ENCODE assay signal across 8 cellular contexts in the genomic region with DNA sequence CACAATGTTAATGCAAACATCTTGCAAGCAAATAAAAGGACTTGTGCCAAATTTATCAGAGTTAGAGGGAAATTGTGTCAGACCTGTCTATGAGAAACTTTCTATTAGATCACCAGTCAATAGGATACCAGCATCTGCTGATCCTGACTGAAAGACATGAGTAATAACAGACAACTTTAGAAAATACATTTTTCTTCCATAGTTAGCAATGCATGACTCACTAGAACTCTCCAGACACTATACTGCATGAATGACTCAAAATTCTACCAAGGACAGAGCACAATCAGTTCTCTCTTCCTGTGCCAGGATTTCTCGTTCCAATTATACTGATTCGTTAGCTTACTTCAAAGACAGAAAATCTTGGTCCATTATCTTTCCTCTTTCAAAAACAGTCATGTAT.
A peak's percentile ranks its signal among the peaks of the same experiment; 100 is the strongest.
DNase-seq lines count a peak whose midpoint lies in the region; ATAC-seq and TF ChIP-seq lines count a peak whose summit lies in the region.

No MANE protein-coding gene starts in this region.

- TF ChIP-seq CTCF in mammary epithelial cell (conservative IDR thresholded peaks at IDR 0.05 in 1 of 2, IDR thresholded peaks at IDR 0.05 in 1 of 2; ENCODE audit: extremely low read depth in 1 of 2, insufficient read depth in 1 of 2, low read depth in 1 of 2, low read length in 2 of 2), result no peak

- no peaks in the 10 kb centered on the region for H3K36me3 Mint-ChIP-seq in stimulated activated memory B cell treated with anti-CD40 and anti-IgM and Interleukin-4, amounts not matched to agents 10 μg/mL and 1 μg/mL and 100 μg/mL, for 72 hours

- 0% methylated on average over 2 of the region's 2 CpGs for WGBS in mammary epithelial cell (ENCODE audit: low coverage, missing lambda C conversion rate)

- H3K9ac ChIP-seq in mammary epithelial cell (ENCODE audit: insufficient read depth, low read length), result no peak overlapping the region

- H3K4me1 ChIP-seq in ACC112 (ENCODE audit: control insufficient read depth, insufficient read depth, low read length, unreplicated experiment), result peaks cover 26% of the 10 kb centered on the region
- peaks cover 35% of the 10 kb centered on the region for H3K4me1 ChIP-seq in mammary epithelial cell (ENCODE audit: insufficient read depth, low read length)

- H3K27me3 ChIP-seq in ACC112 (ENCODE audit: insufficient read depth, low read length), result no peaks in the 10 kb centered on the region
- H3K27me3 ChIP-seq in mammary epithelial cell (ENCODE audit: insufficient read depth, low read length), result no peaks in the 10 kb centered on the region

- DNase-seq in mammary epithelial cell (peak; percentile 96), NCI-H1092 treated with DMSO at 0.1 percent for 48 hours (lab: John Stamatoyannopoulos, UW) (no peak), head of caudate nucleus (no peak), sciatic nerve (ENCODE audit: low spot score) (no peak)

- H3K4me2 ChIP-seq in mammary epithelial cell (ENCODE audit: insufficient read depth, low read depth, low read length), result peak overlapping the region; percentile 53

- no peaks in the 10 kb centered on the region for H3K9me3 Mint-ChIP-seq in stimulated activated memory B cell treated with anti-CD40 and anti-IgM and Interleukin-4, amounts not matched to agents 10 μg/mL and 1 μg/mL and 100 μg/mL, for 72 hours

- no TSS peak for BruUV-seq in mammary epithelial cell (replicated peaks; lab: Mats Ljungman, UMichigan)

- no peaks in the 10 kb centered on the region for H3K4me1 Mint-ChIP-seq in stimulated activated memory B cell treated with anti-CD40 and anti-IgM and Interleukin-4, amounts not matched to agents 10 μg/mL and 1 μg/mL and 100 μg/mL, for 72 hours

- intact Hi-C loops in mammary epithelial cell (cut with micrococcal nuclease), result loop anchor here (5.0 to 10.0 kb wide), 2 partner anchors 85 to 202 kb away; partner anchors contain the start of gene FNDC3A
- intact Hi-C loops in head of caudate nucleus (cut with DNase I), result no loop called here
- intact Hi-C loops in sciatic nerve (cut with DNase I), result no loop called here

- dilution Hi-C loops in mammary epithelial cell (cut with HindIII; ENCODE audit: low sequenced_read_pairs), result loop anchor here (5.0 kb wide), 1 partner anchor 60 kb away; no protein-coding TSS in a partner anchor

- no peaks in the 10 kb centered on the region for H3K27me3 Mint-ChIP-seq in stimulated activated memory B cell treated with anti-CD40 and anti-IgM and Interleukin-4, amounts not matched to agents 10 μg/mL and 1 μg/mL and 100 μg/mL, for 72 hours

- H3K9me3 ChIP-seq in mammary epithelial cell (replicated peaks; ENCODE audit: insufficient read depth, low read length), result no peaks in the 10 kb centered on the region

- H3K36me3 ChIP-seq in ACC112 (ENCODE audit: insufficient read depth, low read length) (no peaks in the 10 kb centered on the region), mammary epithelial cell (ENCODE audit: insufficient read depth, low read length) (no peaks in the 10 kb centered on the region)

- peak; percentile 64 for ATAC-seq in GM19035 (IDR thresholded peaks at IDR 0.05; ENCODE audit: unreplicated experiment)
- peak; percentile 95 for ATAC-seq in HG03469 (IDR thresholded peaks at IDR 0.05; ENCODE audit: unreplicated experiment)
- ATAC-seq in stimulated activated memory B cell treated with anti-CD40 and anti-IgM and Interleukin-4, amounts not matched to agents 10 μg/mL and 1 μg/mL and 100 μg/mL, for 72 hours, result peak; percentile 79
- no peak for ATAC-seq in sciatic nerve

- no peak overlapping the region for H3K4me3 Mint-ChIP-seq in stimulated activated memory B cell treated with anti-CD40 and anti-IgM and Interleukin-4, amounts not matched to agents 10 μg/mL and 1 μg/mL and 100 μg/mL, for 72 hours

- CTCF ChIA-PET in mammary epithelial cell (lab: Charles Lee; ENCODE audit: low non-redundant PET), result no interaction called here

- H4K20me1 ChIP-seq in mammary epithelial cell (ENCODE audit: insufficient read depth, low read length), result no peaks in the 10 kb centered on the region

- H3K27ac ChIP-seq in ACC112 (ENCODE audit: low read depth, low read length), result peak overlapping the region; percentile 96
- peak overlapping the region; percentile 88 for H3K27ac ChIP-seq in mammary epithelial cell (ENCODE audit: insufficient read depth, low read depth, low read length)

- no peak overlapping the region for H2AFZ ChIP-seq in ACC112 (ENCODE audit: low read length, unreplicated experiment)
- no peak overlapping the region for H2AFZ ChIP-seq in mammary epithelial cell (ENCODE audit: low read depth, low read length)

- H3K79me2 ChIP-seq in ACC112 (ENCODE audit: control insufficient read depth, insufficient read depth, low read length, unreplicated experiment), result no peaks in the 10 kb centered on the region
- H3K79me2 ChIP-seq in mammary epithelial cell (ENCODE audit: insufficient read depth, low read length), result no peaks in the 10 kb centered on the region

- H3K4me3 ChIP-seq in ACC112 (ENCODE audit: low read depth, low read length), result peak overlapping the region; percentile 39
- H3K4me3 ChIP-seq in mammary epithelial cell (replicated peaks in 1 of 3; ENCODE audit: insufficient read depth in 1 of 3, low read depth in 2 of 3, low read length in 3 of 3), result no peak overlapping the region

- H3K27ac Mint-ChIP-seq in stimulated activated memory B cell treated with anti-CD40 and anti-IgM and Interleukin-4, amounts not matched to agents 10 μg/mL and 1 μg/mL and 100 μg/mL, for 72 hours, result no peak overlapping the region

- in situ Hi-C loops in mammary epithelial cell (cut with MboI; ENCODE audit: low sequenced_read_pairs in 2 of 2), result no loop called here
